1 cellular context compared by ENCODE assay signal in the genomic region with DNA sequence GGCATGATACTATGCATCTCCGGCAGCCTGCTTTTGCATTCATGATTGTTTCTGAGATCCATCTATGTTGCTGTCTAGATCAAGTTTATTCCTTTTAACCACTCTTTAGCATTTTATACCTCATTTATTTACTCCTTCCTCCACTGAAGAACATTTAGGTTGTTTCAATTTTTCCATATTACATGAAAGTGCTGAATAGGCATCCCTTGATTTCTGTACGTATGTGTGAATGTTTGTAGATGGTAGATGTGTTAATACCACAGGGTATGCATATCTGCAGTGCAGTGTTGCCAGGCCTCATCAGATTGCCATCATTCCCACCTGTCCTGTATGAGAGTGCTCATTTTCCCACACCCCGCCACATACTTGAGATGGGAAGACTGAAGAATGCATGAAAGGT.
TF ChIP-seq lines count a peak whose summit lies in the region.

No MANE protein-coding gene starts in this region.

TF ChIP-seq in K562, 482 proteins besides CTCF, POLR2A, EP300 and RAD21:
- TF ChIP-seq EHMT2 (IDR thresholded peaks at IDR 0.05) (no peak), ZNF316 (IDR thresholded peaks at IDR 0.05) (peak; percentile 75), ZNF165 (CRISPR knock-in tag; IDR thresholded peaks at IDR 0.05; ENCODE audit: borderline replicate concordance) (no peak), C11orf30 (IDR thresholded peaks at IDR 0.05; ENCODE audit: low read depth) (peak; percentile 65; the same call in 1 of the 2 replicates), PHF21A (IDR thresholded peaks at IDR 0.05; ENCODE audit: borderline replicate concordance, low read depth) (no peak), STAT5B (CRISPR knock-in tag; IDR thresholded peaks at IDR 0.05) (no peak), POLR2AphosphoS5 (IDR thresholded peaks at IDR 0.05; ENCODE audit: control insufficient read depth, insufficient read depth, low read depth, low read length) (no peak), BDP1 (IDR thresholded peaks at IDR 0.05; ENCODE audit: insufficient read depth, insufficient read length) (no peak), NEUROD1 (IDR thresholded peaks at IDR 0.05; ENCODE audit: borderline replicate concordance, low read depth, low read length, partially characterized antibody) (no peak), ZBTB8A (IDR thresholded peaks at IDR 0.05; ENCODE audit: partially characterized antibody) (no peak), EGR1 (conservative IDR thresholded peaks at IDR 0.05) (no peak), MAFF (IDR thresholded peaks at IDR 0.05; ENCODE audit: low read length) (peak; percentile 33; the same call in 1 of the 2 replicates), CREB1 (IDR thresholded peaks at IDR 0.05) (no peak), CREB1 (CRISPR knock-in tag; IDR thresholded peaks at IDR 0.05) (0 out of 2 replicates have a peak, but pooled peaks have one; percentile 23), ZKSCAN1 (IDR thresholded peaks at IDR 0.05; ENCODE audit: low read depth, low read length) (no peak), SUPT5H (IDR thresholded peaks at IDR 0.05) (0 out of 2 replicates have a peak, but pooled peaks have one; percentile 10), MAFK (IDR thresholded peaks at IDR 0.05; ENCODE audit: low read length) (peak; percentile 44), ZNF696 (CRISPR knock-in tag; conservative IDR thresholded peaks at IDR 0.05) (no peak), CC2D1A (IDR thresholded peaks at IDR 0.05) (no peak), ZBTB7A (IDR thresholded peaks at IDR 0.05; ENCODE audit: borderline replicate concordance, control insufficient read depth, low read depth, low read length) (no peak), ETV5 (CRISPR knock-in tag; IDR thresholded peaks at IDR 0.05; ENCODE audit: low read depth) (no peak), TBL1XR1 (IDR thresholded peaks at IDR 0.05; ENCODE audit: low read length in 2 of 2) (no peak), ZNF282 (CRISPR knock-in tag; IDR thresholded peaks at IDR 0.05) (no peak), EP400 (IDR thresholded peaks at IDR 0.05) (no peak), ZNF24 (IDR thresholded peaks at IDR 0.05) (no peak), ZNF431 (CRISPR knock-in tag; IDR thresholded peaks at IDR 0.05) (no peak), ELF2 (CRISPR knock-in tag; IDR thresholded peaks at IDR 0.05) (no peak), NFYB (IDR thresholded peaks at IDR 0.05; ENCODE audit: extremely low read depth, insufficient read length) (no peak), ARNT (IDR thresholded peaks at IDR 0.05) (no peak)
- TF ChIP-seq, protein P1, sequence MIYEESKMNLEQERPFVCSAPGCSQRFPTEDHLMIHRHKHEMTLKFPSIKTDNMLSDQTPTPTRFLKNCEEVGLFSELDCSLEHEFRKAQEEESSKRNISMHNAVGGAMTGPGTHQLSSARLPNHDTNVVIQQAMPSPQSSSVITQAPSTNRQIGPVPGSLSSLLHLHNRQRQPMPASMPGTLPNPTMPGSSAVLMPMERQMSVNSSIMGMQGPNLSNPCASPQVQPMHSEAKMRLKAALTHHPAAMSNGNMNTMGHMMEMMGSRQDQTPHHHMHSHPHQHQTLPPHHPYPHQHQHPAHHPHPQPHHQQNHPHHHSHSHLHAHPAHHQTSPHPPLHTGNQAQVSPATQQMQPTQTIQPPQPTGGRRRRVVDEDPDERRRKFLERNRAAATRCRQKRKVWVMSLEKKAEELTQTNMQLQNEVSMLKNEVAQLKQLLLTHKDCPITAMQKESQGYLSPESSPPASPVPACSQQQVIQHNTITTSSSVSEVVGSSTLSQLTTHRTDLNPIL (CRISPR knock-in tag; IDR thresholded peaks at IDR 0.05) = no peak
- TF ChIP-seq, protein P2, sequence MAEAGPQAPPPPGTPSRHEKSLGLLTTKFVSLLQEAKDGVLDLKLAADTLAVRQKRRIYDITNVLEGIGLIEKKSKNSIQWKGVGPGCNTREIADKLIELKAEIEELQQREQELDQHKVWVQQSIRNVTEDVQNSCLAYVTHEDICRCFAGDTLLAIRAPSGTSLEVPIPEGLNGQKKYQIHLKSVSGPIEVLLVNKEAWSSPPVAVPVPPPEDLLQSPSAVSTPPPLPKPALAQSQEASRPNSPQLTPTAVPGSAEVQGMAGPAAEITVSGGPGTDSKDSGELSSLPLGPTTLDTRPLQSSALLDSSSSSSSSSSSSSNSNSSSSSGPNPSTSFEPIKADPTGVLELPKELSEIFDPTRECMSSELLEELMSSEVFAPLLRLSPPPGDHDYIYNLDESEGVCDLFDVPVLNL (CRISPR knock-in tag; IDR thresholded peaks at IDR 0.05; ENCODE audit: low read depth) = no peak
- TF ChIP-seq, protein P3, sequence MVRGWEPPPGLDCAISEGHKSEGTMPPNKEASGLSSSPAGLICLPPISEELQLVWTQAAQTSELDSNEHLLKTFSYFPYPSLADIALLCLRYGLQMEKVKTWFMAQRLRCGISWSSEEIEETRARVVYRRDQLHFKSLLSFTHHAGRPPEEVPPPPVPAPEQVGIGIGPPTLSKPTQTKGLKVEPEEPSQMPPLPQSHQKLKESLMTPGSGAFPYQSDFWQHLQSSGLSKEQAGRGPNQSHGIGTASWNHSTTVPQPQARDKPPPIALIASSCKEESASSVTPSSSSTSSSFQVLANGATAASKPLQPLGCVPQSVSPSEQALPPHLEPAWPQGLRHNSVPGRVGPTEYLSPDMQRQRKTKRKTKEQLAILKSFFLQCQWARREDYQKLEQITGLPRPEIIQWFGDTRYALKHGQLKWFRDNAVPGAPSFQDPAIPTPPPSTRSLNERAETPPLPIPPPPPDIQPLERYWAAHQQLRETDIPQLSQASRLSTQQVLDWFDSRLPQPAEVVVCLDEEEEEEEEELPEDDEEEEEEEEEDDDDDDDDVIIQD (CRISPR knock-in tag; IDR thresholded peaks at IDR 0.05) = no peak
- TF ChIP-seq, protein P4, sequence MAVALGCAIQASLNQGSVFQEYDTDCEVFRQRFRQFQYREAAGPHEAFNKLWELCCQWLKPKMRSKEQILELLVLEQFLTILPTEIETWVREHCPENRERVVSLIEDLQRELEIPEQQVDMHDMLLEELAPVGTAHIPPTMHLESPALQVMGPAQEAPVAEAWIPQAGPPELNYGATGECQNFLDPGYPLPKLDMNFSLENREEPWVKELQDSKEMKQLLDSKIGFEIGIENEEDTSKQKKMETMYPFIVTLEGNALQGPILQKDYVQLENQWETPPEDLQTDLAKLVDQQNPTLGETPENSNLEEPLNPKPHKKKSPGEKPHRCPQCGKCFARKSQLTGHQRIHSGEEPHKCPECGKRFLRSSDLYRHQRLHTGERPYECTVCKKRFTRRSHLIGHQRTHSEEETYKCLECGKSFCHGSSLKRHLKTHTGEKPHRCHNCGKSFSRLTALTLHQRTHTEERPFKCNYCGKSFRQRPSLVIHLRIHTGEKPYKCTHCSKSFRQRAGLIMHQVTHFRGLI (CRISPR knock-in tag; IDR thresholded peaks at IDR 0.05) = no peak
- TF ChIP-seq, protein P5, sequence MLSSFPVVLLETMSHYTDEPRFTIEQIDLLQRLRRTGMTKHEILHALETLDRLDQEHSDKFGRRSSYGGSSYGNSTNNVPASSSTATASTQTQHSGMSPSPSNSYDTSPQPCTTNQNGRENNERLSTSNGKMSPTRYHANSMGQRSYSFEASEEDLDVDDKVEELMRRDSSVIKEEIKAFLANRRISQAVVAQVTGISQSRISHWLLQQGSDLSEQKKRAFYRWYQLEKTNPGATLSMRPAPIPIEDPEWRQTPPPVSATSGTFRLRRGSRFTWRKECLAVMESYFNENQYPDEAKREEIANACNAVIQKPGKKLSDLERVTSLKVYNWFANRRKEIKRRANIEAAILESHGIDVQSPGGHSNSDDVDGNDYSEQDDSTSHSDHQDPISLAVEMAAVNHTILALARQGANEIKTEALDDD (IDR thresholded peaks at IDR 0.05) = no peak
- TF ChIP-seq, protein P6, sequence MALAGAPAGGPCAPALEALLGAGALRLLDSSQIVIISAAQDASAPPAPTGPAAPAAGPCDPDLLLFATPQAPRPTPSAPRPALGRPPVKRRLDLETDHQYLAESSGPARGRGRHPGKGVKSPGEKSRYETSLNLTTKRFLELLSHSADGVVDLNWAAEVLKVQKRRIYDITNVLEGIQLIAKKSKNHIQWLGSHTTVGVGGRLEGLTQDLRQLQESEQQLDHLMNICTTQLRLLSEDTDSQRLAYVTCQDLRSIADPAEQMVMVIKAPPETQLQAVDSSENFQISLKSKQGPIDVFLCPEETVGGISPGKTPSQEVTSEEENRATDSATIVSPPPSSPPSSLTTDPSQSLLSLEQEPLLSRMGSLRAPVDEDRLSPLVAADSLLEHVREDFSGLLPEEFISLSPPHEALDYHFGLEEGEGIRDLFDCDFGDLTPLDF (CRISPR knock-in tag; IDR thresholded peaks at IDR 0.05) = no peak
- TF ChIP-seq, protein P7, sequence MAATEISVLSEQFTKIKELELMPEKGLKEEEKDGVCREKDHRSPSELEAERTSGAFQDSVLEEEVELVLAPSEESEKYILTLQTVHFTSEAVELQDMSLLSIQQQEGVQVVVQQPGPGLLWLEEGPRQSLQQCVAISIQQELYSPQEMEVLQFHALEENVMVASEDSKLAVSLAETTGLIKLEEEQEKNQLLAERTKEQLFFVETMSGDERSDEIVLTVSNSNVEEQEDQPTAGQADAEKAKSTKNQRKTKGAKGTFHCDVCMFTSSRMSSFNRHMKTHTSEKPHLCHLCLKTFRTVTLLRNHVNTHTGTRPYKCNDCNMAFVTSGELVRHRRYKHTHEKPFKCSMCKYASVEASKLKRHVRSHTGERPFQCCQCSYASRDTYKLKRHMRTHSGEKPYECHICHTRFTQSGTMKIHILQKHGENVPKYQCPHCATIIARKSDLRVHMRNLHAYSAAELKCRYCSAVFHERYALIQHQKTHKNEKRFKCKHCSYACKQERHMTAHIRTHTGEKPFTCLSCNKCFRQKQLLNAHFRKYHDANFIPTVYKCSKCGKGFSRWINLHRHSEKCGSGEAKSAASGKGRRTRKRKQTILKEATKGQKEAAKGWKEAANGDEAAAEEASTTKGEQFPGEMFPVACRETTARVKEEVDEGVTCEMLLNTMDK (IDR thresholded peaks at IDR 0.05; ENCODE audit: borderline replicate concordance, insufficient read depth, low read depth, low read length, poor library complexity, severe bottlenecking) = no peak
